Comparison of ENCODE assay signal across 9 cellular contexts in the genomic region with DNA sequence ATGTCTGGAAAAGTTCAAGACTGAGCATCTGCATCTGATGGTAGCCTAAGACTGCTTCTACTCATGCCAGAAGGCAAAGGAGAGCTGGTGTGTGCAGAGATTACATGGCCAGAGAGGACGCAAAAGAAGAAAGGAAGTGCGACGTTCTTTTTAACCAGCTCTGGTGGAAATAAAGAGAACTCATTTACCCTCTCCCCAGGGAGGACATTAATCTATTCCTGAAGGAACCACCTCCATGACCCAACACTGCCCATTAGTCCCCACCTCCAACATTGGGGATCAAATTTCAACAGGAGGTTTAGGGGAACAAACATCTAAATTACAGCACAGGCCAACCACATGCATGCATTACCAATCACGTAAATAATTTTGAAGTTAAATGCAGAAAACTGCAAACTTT. TPM values are rescaled to one million over a fixed set of nuclear protein-coding genes. Genes with fewer than 3 reads are reported as not detected.
DNase-seq lines count a peak whose midpoint lies in the region; ATAC-seq and TF ChIP-seq lines count a peak whose summit lies in the region.
"Had no signal": no experiment of that assay in that cellular context is flagged by ENCODE, and none has a peak within 500 bp of the region (broad histone marks: within the 10 kb centered on the region; RNA-seq: fewer than 3 reads in every experiment).

No MANE protein-coding gene starts in this region.

- H3K36me3 ChIP-seq in OCI-LY3 (replicated peaks; ENCODE audit: low read depth, low read length) (peaks cover 22% of the 10 kb centered on the region), esophagus squamous epithelium (no peaks in the 10 kb centered on the region), skeletal muscle satellite cell (ENCODE audit: insufficient read depth, low read length) (no peaks in the 10 kb centered on the region)
- H3K36me3 ChIP-seq: neutrophil had no signal

- 62 to 72% methylated on average over 4 of the region's 4 CpGs for WGBS in esophagus squamous epithelium, 2 donors

- H3K9ac ChIP-seq in OCI-LY3 (ENCODE audit: low read length) = no peak overlapping the region
- H3K9ac ChIP-seq in skeletal muscle satellite cell (ENCODE audit: low read depth, low read length) = no peak overlapping the region

- H3K4me1 ChIP-seq in OCI-LY3 (ENCODE audit: low read length) (peaks cover 15% of the 10 kb centered on the region), esophagus squamous epithelium (peaks cover 0 to 49% (median 14%) of the 10 kb centered on the region in 3 donors), skeletal muscle satellite cell (ENCODE audit: control insufficient read depth, insufficient read depth, low read length) (peaks cover 12% of the 10 kb centered on the region)

- no peak overlapping the region for H3K27ac ChIP-seq in OCI-LY3 (ENCODE audit: low read length)
- H3K27ac ChIP-seq in esophagus squamous epithelium = peak overlapping the region in 2 of 4 donors; percentile 97 to 98

- peak overlapping the region; percentile 95 for H3K4me3 ChIP-seq in OCI-LY3 (ENCODE audit: low read length)
- peak overlapping the region in 3 of 4 donors; percentile 83 to 97 (median 96) for H3K4me3 ChIP-seq in esophagus squamous epithelium
- no peak overlapping the region for H3K4me3 ChIP-seq in skeletal muscle satellite cell (ENCODE audit: low read length)

- no peak for TF ChIP-seq POLR2A in esophagus squamous epithelium (IDR thresholded peaks at IDR 0.05)

- peaks cover 37% of the 10 kb centered on the region for H3K79me2 ChIP-seq in OCI-LY3 (ENCODE audit: low read length)

- ATAC-seq in GM21737 (IDR thresholded peaks at IDR 0.05; ENCODE audit: unreplicated experiment) = no peak
- ATAC-seq in GM18498 (IDR thresholded peaks at IDR 0.05; ENCODE audit: unreplicated experiment) = no peak

- intact Hi-C loops in esophagus squamous epithelium (cut with DNase I) = no loop called here

- H3K4me2 ChIP-seq in OCI-LY3 (ENCODE audit: low read length) = peak overlapping the region; percentile 97
- H3K4me2 ChIP-seq in skeletal muscle satellite cell (ENCODE audit: low read length) = peak overlapping the region; percentile 92

- no peak overlapping the region for H2AFZ ChIP-seq in OCI-LY3 (ENCODE audit: low read depth, low read length)

- H3K9me3 ChIP-seq in OCI-LY3 (ENCODE audit: insufficient read depth, low read length) = no peaks in the 10 kb centered on the region
- no peaks in the 10 kb centered on the region for H3K9me3 ChIP-seq in esophagus squamous epithelium
- no peaks in the 10 kb centered on the region for H3K9me3 ChIP-seq in skeletal muscle satellite cell (replicated peaks; ENCODE audit: low read length)
- H3K9me3 ChIP-seq: neutrophil had no signal

- peak; percentile 23 for DNase-seq in NCI-H1105 treated with DMSO at 0.1 percent for 48 hours (lab: John Stamatoyannopoulos, UW)
- no peak for DNase-seq in NCI-H1105 (lab: John Stamatoyannopoulos, UW)
- no peak for DNase-seq in esophagus squamous epithelium (lab: John Stamatoyannopoulos, UW)
- no peak for DNase-seq in SHP77 (lab: John Stamatoyannopoulos, UW)

- peaks cover 10% of the 10 kb centered on the region for H4K20me1 ChIP-seq in OCI-LY3 (ENCODE audit: insufficient read depth, low read length)

- no peaks in the 10 kb centered on the region for H3K27me3 ChIP-seq in OCI-LY3 (ENCODE audit: low read depth, low read length)
- no peaks in the 10 kb centered on the region for H3K27me3 ChIP-seq in esophagus squamous epithelium
- no peaks in the 10 kb centered on the region for H3K27me3 ChIP-seq in skeletal muscle satellite cell (ENCODE audit: control insufficient read depth, insufficient read depth, low read length)
- H3K27me3 ChIP-seq: neutrophil had no signal

- TF ChIP-seq CTCF in OCI-LY3 (IDR thresholded peaks at IDR 0.05; ENCODE audit: low read depth, low read length) (no peak), esophagus squamous epithelium (IDR thresholded peaks at IDR 0.05) (no peak)

RNA-seq across cellular contexts. Expression of gene NCK1, which starts 1.5 kb away (rescaled TPM):
- total RNA-seq in esophagus squamous epithelium = 10 to 100 TPM; 35.6 to 66.1 (median 57.3) TPM
- total RNA-seq in skeletal muscle satellite cell (2012; rRNA removed) = 36.3 and 45.6 TPM in 2 replicates

RNA-seq across cellular contexts. Expression of gene SLC35G2, which starts 41.6 kb away (rescaled TPM):
- 1 to 10 TPM in 3 of 4 donors, under 1 TPM in 1; 0.68 to 4.0 (median 3.1) TPM for total RNA-seq in esophagus squamous epithelium
- 8.5 and 8.9 TPM in 2 replicates for total RNA-seq in skeletal muscle satellite cell (2012; rRNA removed)
